In genomic region chr7:5047127-5047526, GRCh38 we compare ENCODE assay signal across 8 cellular contexts. TPM values are rescaled to one million over a fixed set of nuclear protein-coding genes. Genes with fewer than 3 reads are reported as not detected.
DNase-seq lines count a peak whose midpoint lies in the region; ATAC-seq and TF ChIP-seq lines count a peak whose summit lies in the region.
"Not testable (repeated sequence)": the region's sequence is repeated elsewhere in the genome, so short reads cannot be mapped to it uniquely, and the experiment has no call there.

No MANE protein-coding gene starts in this region.

- H3K36me3 ChIP-seq in BLaER1: peaks cover 43% of the 10 kb centered on the region
- peaks cover 21% of the 10 kb centered on the region for H3K36me3 ChIP-seq in HAP-1 (replicated peaks)
- peaks cover 24% of the 10 kb centered on the region for H3K36me3 ChIP-seq in SJCRH30
- peaks cover 33% of the 10 kb centered on the region for H3K36me3 ChIP-seq in adipocyte (ENCODE audit: control insufficient read depth, insufficient read depth, low read length, severe bottlenecking)
- peaks cover 28% of the 10 kb centered on the region for H3K36me3 ChIP-seq in smooth muscle cell (ENCODE audit: low read depth)

- H3K9me3 ChIP-seq in BLaER1 (peaks cover 37% of the 10 kb centered on the region), adipocyte (ENCODE audit: control insufficient read depth, low read length) (peaks cover 15% of the 10 kb centered on the region)
- not testable (repeated sequence) for H3K9me3 ChIP-seq in HAP-1; SJCRH30 (replicated peaks); smooth muscle cell (replicated peaks; ENCODE audit: low read depth)

- peak overlapping the region; percentile 80 for H3K4me3 Mint-ChIP-seq in activated CD8-positive, alpha-beta T cell treated with anti-CD3 and anti-CD28 coated beads, Interleukin-2, amount 10 ng/mL, durations not matched to agents 7 days and 5 days
- H3K4me3 Mint-ChIP-seq in naive thymus-derived CD8-positive, alpha-beta T cell: peak overlapping the region; percentile 91 to 97 (median 94)

- H3K27me3 ChIP-seq in BLaER1; HAP-1 (ENCODE audit: low read depth); SJCRH30; adipocyte (replicated peaks; ENCODE audit: control insufficient read depth, insufficient read depth, low read length); smooth muscle cell (ENCODE audit: low read depth): not testable (repeated sequence)

- DNase-seq in HAP-1 (ENCODE audit: low spot score in 2 of 2); SJCRH30; activated CD8-positive, alpha-beta T cell treated with anti-CD3 and anti-CD28 coated beads, Interleukin-2, amount 10 ng/mL, durations not matched to agents 7 days and 5 days; adipocyte (ENCODE audit: low read depth); fibroblast of the aortic adventitia (ENCODE audit: low read depth); naive thymus-derived CD8-positive, alpha-beta T cell; smooth muscle cell (lab: John Stamatoyannopoulos, UW; ENCODE audit: unreplicated experiment): not testable (repeated sequence)

- CTCF ChIA-PET in activated CD8-positive, alpha-beta T cell treated with anti-CD3 and anti-CD28 coated beads, Interleukin-2, amount 10 ng/mL, durations not matched to agents 7 days and 5 days (lab: Charles Lee): not testable (repeated sequence)

- not testable (repeated sequence) for ATAC-seq in activated CD8-positive, alpha-beta T cell treated with anti-CD3 and anti-CD28 coated beads, Interleukin-2, amount 10 ng/mL, durations not matched to agents 7 days and 5 days; naive thymus-derived CD8-positive, alpha-beta T cell

- H3K27me3 Mint-ChIP-seq in activated CD8-positive, alpha-beta T cell treated with anti-CD3 and anti-CD28 coated beads, Interleukin-2, amount 10 ng/mL, durations not matched to agents 7 days and 5 days (ENCODE audit: low read depth); naive thymus-derived CD8-positive, alpha-beta T cell: not testable (repeated sequence)

- H3K27ac ChIP-seq in BLaER1; SJCRH30; smooth muscle cell (ENCODE audit: low read depth): not testable (repeated sequence)

- H3K9ac ChIP-seq in BLaER1; adipocyte (ENCODE audit: low read length); smooth muscle cell (ENCODE audit: low read depth): not testable (repeated sequence)

- peak overlapping the region; percentile 91 for H3K4me2 ChIP-seq in BLaER1
- peak overlapping the region; percentile 93 for H3K4me2 ChIP-seq in smooth muscle cell

- H3K27ac Mint-ChIP-seq in activated CD8-positive, alpha-beta T cell treated with anti-CD3 and anti-CD28 coated beads, Interleukin-2, amount 10 ng/mL, durations not matched to agents 7 days and 5 days: not testable (repeated sequence)
- H3K27ac Mint-ChIP-seq in naive thymus-derived CD8-positive, alpha-beta T cell: peak overlapping the region in 4 of 10 donors; percentile 50 to 96 (median 92)

- not testable (repeated sequence) for TF ChIP-seq CTCF in fibroblast of the aortic adventitia (IDR thresholded peaks at IDR 0.05; ENCODE audit: insufficient read depth, low read length); smooth muscle cell (IDR thresholded peaks at IDR 0.05; ENCODE audit: borderline replicate concordance, insufficient read depth, poor library complexity, severe bottlenecking)

- H3K9me3 Mint-ChIP-seq in activated CD8-positive, alpha-beta T cell treated with anti-CD3 and anti-CD28 coated beads, Interleukin-2, amount 10 ng/mL, durations not matched to agents 7 days and 5 days (ENCODE audit: insufficient read depth): peaks cover 22% of the 10 kb centered on the region
- peaks cover 0 to 18% (median 11%) of the 10 kb centered on the region in 9 donors for H3K9me3 Mint-ChIP-seq in naive thymus-derived CD8-positive, alpha-beta T cell

- H3K4me3 ChIP-seq in BLaER1 (0 out of 2 replicates have a peak overlapping the region, but pooled peaks have one; percentile 48), HAP-1 (peak overlapping the region; percentile 77; the same call in 1 of the 2 replicates), SJCRH30 (peak overlapping the region; percentile 85; the same call in 1 of the 2 replicates), adipocyte (ENCODE audit: low read length) (peak overlapping the region; percentile 44), fibroblast of the aortic adventitia (ENCODE audit: low read depth, low read length) (peak overlapping the region; percentile 25), smooth muscle cell (peak overlapping the region; percentile 97)

- peaks cover 52% of the 10 kb centered on the region for H3K79me2 ChIP-seq in smooth muscle cell (ENCODE audit: low read depth)

- peaks cover 26% of the 10 kb centered on the region for H3K4me1 Mint-ChIP-seq in activated CD8-positive, alpha-beta T cell treated with anti-CD3 and anti-CD28 coated beads, Interleukin-2, amount 10 ng/mL, durations not matched to agents 7 days and 5 days (ENCODE audit: low read depth)
- peaks cover 23 to 50% (median 45%) of the 10 kb centered on the region in 4 donors for H3K4me1 Mint-ChIP-seq in naive thymus-derived CD8-positive, alpha-beta T cell

- H3K4me1 ChIP-seq in BLaER1: peaks cover 13% of the 10 kb centered on the region
- not testable (repeated sequence) for H3K4me1 ChIP-seq in HAP-1; SJCRH30; adipocyte (ENCODE audit: control insufficient read depth, insufficient read depth, low read length); smooth muscle cell (ENCODE audit: low read depth)

- not testable (repeated sequence) for H2AFZ ChIP-seq in smooth muscle cell (ENCODE audit: low read depth)

- H4K20me1 ChIP-seq in BLaER1; smooth muscle cell (ENCODE audit: low read depth): not testable (repeated sequence)

- in situ Hi-C loops in HAP-1 (cut with MboI; ENCODE audit: low sequenced_read_pairs): not testable (repeated sequence)

- not testable (repeated sequence) for H3F3A ChIP-seq in smooth muscle cell (ENCODE audit: low read depth)

- H3K36me3 Mint-ChIP-seq in activated CD8-positive, alpha-beta T cell treated with anti-CD3 and anti-CD28 coated beads, Interleukin-2, amount 10 ng/mL, durations not matched to agents 7 days and 5 days (ENCODE audit: low read depth): peaks cover 60% of the 10 kb centered on the region
- H3K36me3 Mint-ChIP-seq in naive thymus-derived CD8-positive, alpha-beta T cell: peaks cover 16 to 40% (median 34%) of the 10 kb centered on the region in 3 donors

- POLR2A ChIA-PET in activated CD8-positive, alpha-beta T cell treated with anti-CD3 and anti-CD28 coated beads, Interleukin-2, amount 10 ng/mL, durations not matched to agents 7 days and 5 days (lab: Charles Lee); naive thymus-derived CD8-positive, alpha-beta T cell (lab: Charles Lee): not testable (repeated sequence)

- 96% methylated on average over 2 of the region's 2 CpGs for WGBS in smooth muscle cell (ENCODE audit: low lambda C conversion rate)

RNA-seq across cellular contexts. Expression of gene RBAK, which starts 1.5 kb away (rescaled TPM):
- 16.9 and 20.7 TPM in 2 replicates for total RNA-seq in SJCRH30 (2014; rRNA removed; shearing (Covaris generic))
- total RNA-seq in activated CD8-positive, alpha-beta T cell treated with anti-CD3 and anti-CD28 coated beads, Interleukin-2, amount 10 ng/mL, durations not matched to agents 7 days and 5 days: 10 to 100 TPM; 14.3 to 14.7 TPM
- total RNA-seq in fibroblast of the aortic adventitia (ENCODE audit: low replicate concordance) (9.1 and 10.2 TPM in 2 replicates), smooth muscle cell (13.1 and 13.8 TPM in 2 replicates)
- 10 to 100 TPM; 22.8 to 23.9 TPM for total RNA-seq in naive thymus-derived CD8-positive, alpha-beta T cell
- polyA plus RNA-seq in naive thymus-derived CD8-positive, alpha-beta T cell: 1 to 10 TPM; 3.2 to 3.5 (median 3.3) TPM
- polyA plus RNA-seq in smooth muscle cell: 2.6 and 4.6 TPM in 2 replicates

Comparison
In these comparisons a context has a peak if more than half of its experiments do, and no peak if none do; other contexts are left out.
1. H3K4me3 ChIP-seq: peak in every context shown above with its lines; median percentile 97 in smooth muscle cell; 85 in SJCRH30; 77 in HAP-1; 48 in BLaER1; 44 in adipocyte; 25 in fibroblast of the aortic adventitia.